20 cellular contexts compared by ENCODE assay signal in the genomic region with DNA sequence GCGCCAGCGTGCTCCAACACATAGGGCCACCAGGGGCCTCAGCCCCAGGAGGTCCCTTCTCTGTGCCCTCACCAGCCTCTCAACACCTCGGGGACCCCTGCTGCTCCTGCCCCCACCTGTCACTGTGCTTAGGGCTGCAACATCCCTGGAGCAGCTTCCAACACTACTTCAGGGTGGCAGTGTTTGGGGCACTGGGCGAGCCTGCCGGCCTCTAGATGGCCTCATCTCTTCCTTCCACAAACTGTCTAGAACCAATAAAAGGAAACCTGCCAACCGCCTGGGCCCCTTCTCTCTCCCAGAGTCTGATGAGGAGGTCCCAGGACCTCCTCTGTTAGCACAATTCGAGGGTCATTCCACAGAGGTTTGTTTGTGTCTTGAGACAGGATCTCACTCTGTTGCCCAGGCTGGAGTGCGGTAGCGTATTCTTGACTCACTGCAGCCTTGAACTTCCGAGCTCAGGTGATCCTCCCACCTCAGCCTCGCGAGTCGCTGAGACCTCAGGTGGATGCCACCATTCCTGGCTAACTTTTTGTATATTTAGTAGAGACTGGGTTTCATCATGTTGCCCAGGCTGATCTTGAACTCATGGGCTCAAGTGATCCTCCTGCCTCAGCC. TPM values are rescaled to one million over a fixed set of nuclear protein-coding genes. Genes with fewer than 3 reads are reported as not detected.
DNase-seq lines count a peak whose midpoint lies in the region; ATAC-seq, FAIRE-seq and TF ChIP-seq lines count a peak whose summit lies in the region.
"Had no signal": no experiment of that assay in that cellular context is flagged by ENCODE, and none has a peak within 500 bp of the region (broad histone marks: within the 10 kb centered on the region; RNA-seq: fewer than 3 reads in every experiment).

No MANE protein-coding gene starts in this region.

- peaks cover 51% of the 10 kb centered on the region for H3K36me3 Mint-ChIP-seq in MCF 10A (ENCODE audit: insufficient read depth, unreplicated experiment)

- H3K79me2 ChIP-seq in mammary epithelial cell (ENCODE audit: insufficient read depth, low read length) (no peaks in the 10 kb centered on the region), HepG2 (ENCODE audit: insufficient read depth, low read length) (no peaks in the 10 kb centered on the region)

- H3K4me3 ChIP-seq in mammary epithelial cell (replicated peaks in 1 of 3; ENCODE audit: insufficient read depth in 1 of 3, low read depth in 2 of 3, low read length in 3 of 3), result no peak overlapping the region
- H3K4me3 ChIP-seq in HepG2 (replicated peaks in 1 of 3; ENCODE audit: insufficient read depth in 1 of 3, low read depth in 2 of 3, low read length in 3 of 3), result no peak overlapping the region
- H3K4me3 ChIP-seq: A549, PC-9, SK-N-MC had no signal

- no peaks in the 10 kb centered on the region for H3K9me3 Mint-ChIP-seq in MCF 10A (ENCODE audit: unreplicated experiment)
- H3K9me3 Mint-ChIP-seq: CD4-positive, alpha-beta memory T cell had no signal

- H3K9me3 ChIP-seq in mammary epithelial cell (replicated peaks; ENCODE audit: insufficient read depth, low read length), result peaks cover 5% of the 10 kb centered on the region
- H3K9me3 ChIP-seq in HepG2 (ENCODE audit: low read length), result no peaks in the 10 kb centered on the region
- H3K9me3 ChIP-seq: A549 had no signal

- H2AFZ ChIP-seq in mammary epithelial cell (ENCODE audit: low read depth, low read length) (no peak overlapping the region), HepG2 (ENCODE audit: low read length) (no peak overlapping the region)
- H2AFZ ChIP-seq: PC-9 had no signal

- CTCF ChIA-PET in MCF 10A (lab: Yijun Ruan, JAX), result interaction anchor here (0.5 to 2.9 kb wide), 7 partner anchors 26 to 296 kb away, joined by 4 to 33 read pairs (median 4); no protein-coding TSS in a partner anchor
- CTCF ChIA-PET in mammary epithelial cell (lab: Charles Lee; ENCODE audit: low non-redundant PET), result no interaction called here
- CTCF ChIA-PET in HepG2 (lab: Yijun Ruan, JAX; ENCODE audit: low intra/inter-chr PET ratio, low total read pairs), result interaction anchor here (3.2 kb wide), 1 partner anchor 84 kb away, joined by 41 read pairs; no protein-coding TSS in a partner anchor

- POLR2A ChIA-PET in MCF 10A (lab: Yijun Ruan, JAX) (no interaction called here), HepG2 (lab: Yijun Ruan, JAX) (interaction anchor here (0.7 to 2.8 kb wide), 8 partner anchors 15 to 189 kb away, joined by 3 to 23 read pairs (median 4); a partner anchor contains a TSS)

- H3K36me3 ChIP-seq in mammary epithelial cell (ENCODE audit: insufficient read depth, low read length) (peaks cover 7% of the 10 kb centered on the region), HepG2 (replicated peaks in 1 of 2; ENCODE audit: control insufficient read depth in 1 of 2, insufficient read depth in 2 of 2, low read length in 2 of 2) (peaks cover 6 to 9% of the 10 kb centered on the region in 2 experiments; a peak in 3 of 5 replicates)

- no peak for TF ChIP-seq CTCF in MCF 10A (IDR thresholded peaks at IDR 0.05; ENCODE audit: unreplicated experiment)
- TF ChIP-seq CTCF in mammary epithelial cell (conservative IDR thresholded peaks at IDR 0.05 in 1 of 2, IDR thresholded peaks at IDR 0.05 in 1 of 2; ENCODE audit: extremely low read depth in 1 of 2, insufficient read depth in 1 of 2, low read depth in 1 of 2, low read length in 2 of 2), result no peak
- TF ChIP-seq CTCF in VCaP (conservative IDR thresholded peaks at IDR 0.05), result no peak
- TF ChIP-seq CTCF in HepG2 (CRISPR knock-in tag; IDR thresholded peaks at IDR 0.05), result peak; percentile 30; the same call in 1 of the 2 replicates

- H3K4me3 Mint-ChIP-seq in MCF 10A (ENCODE audit: unreplicated experiment), result no peak overlapping the region
- H3K4me3 Mint-ChIP-seq: CD4-positive, alpha-beta memory T cell had no signal

- intact Hi-C loops in MCF 10A (cut with micrococcal nuclease) (no loop called here), mammary epithelial cell (cut with micrococcal nuclease) (no loop called here), HepG2 (cut with micrococcal nuclease; ENCODE audit: unreplicated experiment) (loop anchor here (5.0 kb wide), 1 partner anchor 133 kb away; a partner anchor contains a TSS)

- H3K4me1 ChIP-seq in mammary epithelial cell (ENCODE audit: insufficient read depth, low read length) (no peaks in the 10 kb centered on the region), HepG2 (ENCODE audit: insufficient read depth, low read length) (peaks cover 20% of the 10 kb centered on the region)
- H3K4me1 ChIP-seq: A549 had no signal

- TF ChIP-seq EP300 in HepG2 (IDR thresholded peaks at IDR 0.05; ENCODE audit: low read depth in 2 of 2, low read length in 2 of 2), result no peak
- TF ChIP-seq EP300 in HepG2 (CRISPR knock-in tag; IDR thresholded peaks at IDR 0.05; ENCODE audit: borderline replicate concordance), result no peak

- H3K4me1 Mint-ChIP-seq in MCF 10A (ENCODE audit: insufficient read depth, unreplicated experiment), result peaks cover 5% of the 10 kb centered on the region

- dilution Hi-C loops in mammary epithelial cell (cut with HindIII; ENCODE audit: low sequenced_read_pairs), result no loop called here

- no peaks in the 10 kb centered on the region for H3K27me3 Mint-ChIP-seq in MCF 10A (ENCODE audit: insufficient read depth, unreplicated experiment)
- H3K27me3 Mint-ChIP-seq: CD4-positive, alpha-beta memory T cell had no signal

- BruUV-seq in MCF 10A (replicated peaks; lab: Mats Ljungman, UMichigan) (TSS peak; percentile 60), mammary epithelial cell (replicated peaks; lab: Mats Ljungman, UMichigan) (no TSS peak), HepG2 (replicated peaks; lab: Mats Ljungman, UMichigan) (no TSS peak)

- H4K20me1 ChIP-seq in mammary epithelial cell (ENCODE audit: insufficient read depth, low read length), result no peaks in the 10 kb centered on the region
- H4K20me1 ChIP-seq in HepG2 (ENCODE audit: insufficient read depth, low read length), result no peaks in the 10 kb centered on the region

- H3K27ac Mint-ChIP-seq in MCF 10A (ENCODE audit: low read depth, unreplicated experiment), result no peak overlapping the region

- in situ Hi-C loops in mammary epithelial cell (cut with MboI; ENCODE audit: low sequenced_read_pairs in 2 of 2), result loop anchor here (10.0 to 25.0 kb wide), 2 partner anchors 86 to 93 kb away; no protein-coding TSS in a partner anchor
- in situ Hi-C loops in HepG2 (cut with HindIII; ENCODE audit: extremely low pct_ligation_motif_present, low pct_unique_long_range_greater_than_20kb), result loop anchor here (5.0 kb wide), 1 partner anchor 83 kb away; no protein-coding TSS in a partner anchor

- no peak for TF ChIP-seq POLR2A in HepG2 (IDR thresholded peaks at IDR 0.05; ENCODE audit: insufficient read depth in 1 of 2, low read depth in 2 of 2, low read length in 2 of 2)

- FAIRE-seq in HepG2 (lab: Jason Lieb, UNC), result peak; percentile 8
- FAIRE-seq: A549, G401.6, GM12892 had no signal

- ATAC-seq in HepG2 (peak; percentile 7; the same call in 1 of the 3 replicates), GM21367 (IDR thresholded peaks at IDR 0.05; ENCODE audit: unreplicated experiment) (no peak)
- ATAC-seq: Right ventricle myocardium inferior had no signal

- H3K9ac ChIP-seq in mammary epithelial cell (ENCODE audit: insufficient read depth, low read length) (no peak overlapping the region), HepG2 (ENCODE audit: insufficient read depth, low read depth, low read length) (no peak overlapping the region)

- 98% methylated on average over 9 of the region's 13 CpGs for WGBS in mammary epithelial cell (ENCODE audit: low coverage, missing lambda C conversion rate)
- 85% methylated on average over 10 of the region's 13 CpGs for WGBS in HepG2 (ENCODE audit: low lambda C conversion rate)

- DNase-seq in MCF 10A (ENCODE audit: unreplicated experiment) (no peak), mammary epithelial cell (no peak), HepG2 (ENCODE audit: low spot score) (no peak), glomerular visceral epithelial cell (ENCODE audit: extremely low spot score) (no peak), NCI-H82 treated with DMSO at 0.1 percent for 48 hours (lab: John Stamatoyannopoulos, UW; ENCODE audit: unreplicated experiment) (no peak), NCI-H1092 treated with DMSO at 0.1 percent for 48 hours (lab: John Stamatoyannopoulos, UW) (no peak)
- DNase-seq: CD4-positive, alpha-beta memory T cell; DMS79; HCEC 1CT; IMR-90; NCI-H1694; NCI-H69; PC-9 had no signal

- no peak overlapping the region for H3K4me2 ChIP-seq in mammary epithelial cell (ENCODE audit: insufficient read depth, low read depth, low read length)
- no peak overlapping the region for H3K4me2 ChIP-seq in HepG2 (ENCODE audit: low read depth, low read length)
- H3K4me2 ChIP-seq: A549, PC-9 had no signal

- TF ChIP-seq RAD21 in HepG2 (CRISPR knock-in tag; IDR thresholded peaks at IDR 0.05), result no peak

- H3K27ac ChIP-seq in mammary epithelial cell (ENCODE audit: insufficient read depth, low read depth, low read length) (no peak overlapping the region), VCaP (peak overlapping the region; percentile 22; the same call in 1 of the 2 replicates), HepG2 (ENCODE audit: extremely low read length, insufficient read depth, low read length) (peak overlapping the region; percentile 73)
- H3K27ac ChIP-seq: A549, PC-9, SK-N-MC had no signal

- H3K27me3 ChIP-seq in mammary epithelial cell (ENCODE audit: insufficient read depth, low read length) (no peaks in the 10 kb centered on the region), HepG2 (ENCODE audit: control insufficient read depth in 1 of 2, insufficient read depth in 2 of 2, low read length in 2 of 2) (no peaks in the 10 kb centered on the region)

RNA-seq across cellular contexts. Expression of a gene that starts 10.1 kb away (rescaled TPM):
- total RNA-seq in MCF 10A (2022) (not detected in 2 replicates), mammary epithelial cell (not detected), HepG2 (2016; rRNA removed; fragmentation: Illumina TruSeq; extraction: Trizol) (0.11 TPM in 1 of 2 replicates, not detected in the other)
- polyA plus RNA-seq in mammary epithelial cell (not detected), HepG2 (2011; rRNA removed) (0.20 and 0.42 TPM in 2 replicates)
- not detected for polyA minus RNA-seq in mammary epithelial cell
- 0.40 TPM in 1 of 2 replicates, not detected in the other for total RNA-seq in HepG2 (2016; cell fraction: cytosol; rRNA removed; fragmentation: Illumina TruSeq; extraction: Trizol; ENCODE audit: low read depth)
- 0.30 TPM in 1 of 2 replicates, not detected in the other for total RNA-seq in HepG2 (2016; cell fraction: insoluble cytoplasmic fraction; rRNA removed; fragmentation: Illumina TruSeq; extraction: Trizol)
- 0.45 and 1.1 TPM in 2 replicates for total RNA-seq in HepG2 (2016; cell fraction: membrane; rRNA removed; fragmentation: Illumina TruSeq; extraction: Trizol)
- not detected in 2 replicates for total RNA-seq in HepG2 (2016; cell fraction: nucleus; rRNA removed; fragmentation: Illumina TruSeq; extraction: Trizol)
- polyA plus RNA-seq in HepG2 (2011; cell fraction: cytosol; rRNA removed), result 0.46 TPM in 1 of 2 replicates, not detected in the other
- 0.48 and 0.61 TPM in 2 replicates for polyA plus RNA-seq in HepG2 (2011; cell fraction: nucleus; rRNA removed)
- 0.36 and 0.79 TPM in 2 replicates for polyA plus RNA-seq in HepG2 (2012)
- polyA plus RNA-seq in HepG2 (2016; cell fraction: cytosol; fragmentation: Illumina TruSeq; extraction: Trizol; ENCODE audit: low read depth), result 0.31 and 1.3 TPM in 2 replicates
- polyA plus RNA-seq in HepG2 (2016; cell fraction: insoluble cytoplasmic fraction; fragmentation: Illumina TruSeq; extraction: Trizol; ENCODE audit: low read depth), result 1.1 TPM in 1 of 2 replicates, not detected in the other
- 0.63 and 0.70 TPM in 2 replicates for polyA plus RNA-seq in HepG2 (2016; cell fraction: membrane; fragmentation: Illumina TruSeq; extraction: Trizol; ENCODE audit: low read depth)
- not detected in 2 replicates for polyA plus RNA-seq in HepG2 (2016; cell fraction: nucleus; fragmentation: Illumina TruSeq; extraction: Trizol; ENCODE audit: insufficient read depth, low read depth)
- 0.14 TPM in 1 of 2 replicates, not detected in the other for polyA minus RNA-seq in HepG2 (2011; rRNA and poly(A)+ RNA removed; ENCODE audit: low replicate concordance)
- polyA minus RNA-seq in HepG2 (2011; cell fraction: cytosol; rRNA and poly(A)+ RNA removed), result not detected in 2 replicates
- polyA minus RNA-seq in HepG2 (2011; cell fraction: nucleus; rRNA and poly(A)+ RNA removed), result not detected in 2 replicates
- total RNA-seq: IMR-90, PC-9, Right ventricle myocardium inferior had no signal
- polyA plus RNA-seq: CD4-positive, alpha-beta memory T cell; IMR-90 had no signal

RNA-seq across cellular contexts. Expression of a gene that starts 22.0 kb away (rescaled TPM):
- total RNA-seq in MCF 10A (2022) (28.1 and 30.1 TPM in 2 replicates), mammary epithelial cell (10 to 100 TPM; 14.4 to 15.0 TPM), HepG2 (2016; rRNA removed; fragmentation: Illumina TruSeq; extraction: Trizol) (17.9 and 18.4 TPM in 2 replicates)
- polyA plus RNA-seq in mammary epithelial cell (18.9 TPM), HepG2 (2011; rRNA removed) (9.3 and 10.1 TPM in 2 replicates)
- polyA minus RNA-seq in mammary epithelial cell, result 2.9 TPM
- total RNA-seq in HepG2 (2016; cell fraction: cytosol; rRNA removed; fragmentation: Illumina TruSeq; extraction: Trizol; ENCODE audit: low read depth), result 4.0 and 4.7 TPM in 2 replicates
- total RNA-seq in HepG2 (2016; cell fraction: insoluble cytoplasmic fraction; rRNA removed; fragmentation: Illumina TruSeq; extraction: Trizol), result 16.8 and 19.4 TPM in 2 replicates
- total RNA-seq in HepG2 (2016; cell fraction: membrane; rRNA removed; fragmentation: Illumina TruSeq; extraction: Trizol), result 6.4 and 6.7 TPM in 2 replicates
- 7.2 and 7.7 TPM in 2 replicates for total RNA-seq in HepG2 (2016; cell fraction: nucleus; rRNA removed; fragmentation: Illumina TruSeq; extraction: Trizol)
- 10.6 and 14.7 TPM in 2 replicates for polyA plus RNA-seq in HepG2 (2011; cell fraction: cytosol; rRNA removed)
- polyA plus RNA-seq in HepG2 (2011; cell fraction: nucleus; rRNA removed), result 10.0 and 11.4 TPM in 2 replicates
- 9.3 and 9.9 TPM in 2 replicates for polyA plus RNA-seq in HepG2 (2012)
- 3.4 and 4.1 TPM in 2 replicates for polyA plus RNA-seq in HepG2 (2016; cell fraction: cytosol; fragmentation: Illumina TruSeq; extraction: Trizol; ENCODE audit: low read depth)
- polyA plus RNA-seq in HepG2 (2016; cell fraction: insoluble cytoplasmic fraction; fragmentation: Illumina TruSeq; extraction: Trizol; ENCODE audit: low read depth), result 17.9 and 20.2 TPM in 2 replicates
- 4.1 and 5.0 TPM in 2 replicates for polyA plus RNA-seq in HepG2 (2016; cell fraction: membrane; fragmentation: Illumina TruSeq; extraction: Trizol; ENCODE audit: low read depth)
- 13.9 and 14.9 TPM in 2 replicates for polyA plus RNA-seq in HepG2 (2016; cell fraction: nucleus; fragmentation: Illumina TruSeq; extraction: Trizol; ENCODE audit: insufficient read depth, low read depth)
- polyA minus RNA-seq in HepG2 (2011; rRNA and poly(A)+ RNA removed; ENCODE audit: low replicate concordance), result 8.4 and 18.8 TPM in 2 replicates
- 4.8 and 6.3 TPM in 2 replicates for polyA minus RNA-seq in HepG2 (2011; cell fraction: cytosol; rRNA and poly(A)+ RNA removed)
- polyA minus RNA-seq in HepG2 (2011; cell fraction: nucleus; rRNA and poly(A)+ RNA removed), result 6.6 and 8.1 TPM in 2 replicates

RNA-seq across cellular contexts. Expression of a gene that starts 33.3 kb away (rescaled TPM):
- total RNA-seq in MCF 10A (2022), result not detected in 2 replicates
- total RNA-seq in mammary epithelial cell, result not detected
- polyA plus RNA-seq in mammary epithelial cell, result not detected
- not detected for polyA minus RNA-seq in mammary epithelial cell
- 0.11 TPM in 1 of 2 replicates, not detected in the other for total RNA-seq in HepG2 (2016; rRNA removed; fragmentation: Illumina TruSeq; extraction: Trizol)
- total RNA-seq in HepG2 (2016; cell fraction: cytosol; rRNA removed; fragmentation: Illumina TruSeq; extraction: Trizol; ENCODE audit: low read depth), result 0.62 TPM in 1 of 2 replicates, not detected in the other
- total RNA-seq in HepG2 (2016; cell fraction: insoluble cytoplasmic fraction; rRNA removed; fragmentation: Illumina TruSeq; extraction: Trizol), result 0.19 TPM in 1 of 2 replicates, not detected in the other
- 0.22 and 0.31 TPM in 2 replicates for total RNA-seq in HepG2 (2016; cell fraction: membrane; rRNA removed; fragmentation: Illumina TruSeq; extraction: Trizol)
- not detected in 2 replicates for total RNA-seq in HepG2 (2016; cell fraction: nucleus; rRNA removed; fragmentation: Illumina TruSeq; extraction: Trizol)
- polyA plus RNA-seq in HepG2 (2011; rRNA removed), result 1.0 and 2.5 TPM in 2 replicates
- polyA plus RNA-seq in HepG2 (2011; cell fraction: cytosol; rRNA removed), result 1.9 and 2.2 TPM in 2 replicates
- 0.64 and 1.4 TPM in 2 replicates for polyA plus RNA-seq in HepG2 (2011; cell fraction: nucleus; rRNA removed)
- 1.5 and 4.1 TPM in 2 replicates for polyA plus RNA-seq in HepG2 (2012)
- polyA plus RNA-seq in HepG2 (2016; cell fraction: cytosol; fragmentation: Illumina TruSeq; extraction: Trizol; ENCODE audit: low read depth), result 0.17 and 0.42 TPM in 2 replicates
- polyA plus RNA-seq in HepG2 (2016; cell fraction: insoluble cytoplasmic fraction; fragmentation: Illumina TruSeq; extraction: Trizol; ENCODE audit: low read depth), result not detected in 2 replicates
- polyA plus RNA-seq in HepG2 (2016; cell fraction: membrane; fragmentation: Illumina TruSeq; extraction: Trizol; ENCODE audit: low read depth), result 0.15 and 0.16 TPM in 2 replicates
- not detected in 2 replicates for polyA plus RNA-seq in HepG2 (2016; cell fraction: nucleus; fragmentation: Illumina TruSeq; extraction: Trizol; ENCODE audit: insufficient read depth, low read depth)
- polyA minus RNA-seq in HepG2 (2011; rRNA and poly(A)+ RNA removed; ENCODE audit: low replicate concordance), result 0.48 TPM in 1 of 2 replicates, not detected in the other
- 1.3 TPM in 1 of 2 replicates, not detected in the other for polyA minus RNA-seq in HepG2 (2011; cell fraction: cytosol; rRNA and poly(A)+ RNA removed)
- 0.62 TPM in 1 of 2 replicates, not detected in the other for polyA minus RNA-seq in HepG2 (2011; cell fraction: nucleus; rRNA and poly(A)+ RNA removed)
- total RNA-seq: IMR-90, PC-9, Right ventricle myocardium inferior had no signal
- polyA plus RNA-seq: A549, IMR-90 had no signal

RNA-seq across cellular contexts. Expression of a gene that starts 35.5 kb away (rescaled TPM):
- total RNA-seq in MCF 10A (2022), result not detected in 2 replicates
- total RNA-seq in mammary epithelial cell, result 1 to 10 TPM in 1 of 2 donors, under 1 TPM in 1; 0.50 to 7.8 TPM
- polyA plus RNA-seq in mammary epithelial cell, result 3.0 TPM
- not detected for polyA minus RNA-seq in mammary epithelial cell
- 0.29 TPM in 1 of 2 replicates, not detected in the other for total RNA-seq in HepG2 (2016; rRNA removed; fragmentation: Illumina TruSeq; extraction: Trizol)
- 0.18 TPM in 1 of 2 replicates, not detected in the other for total RNA-seq in HepG2 (2016; cell fraction: cytosol; rRNA removed; fragmentation: Illumina TruSeq; extraction: Trizol; ENCODE audit: low read depth)
- total RNA-seq in HepG2 (2016; cell fraction: insoluble cytoplasmic fraction; rRNA removed; fragmentation: Illumina TruSeq; extraction: Trizol), result 0.22 TPM in 1 of 2 replicates, not detected in the other
- 0.12 and 0.45 TPM in 2 replicates for total RNA-seq in HepG2 (2016; cell fraction: membrane; rRNA removed; fragmentation: Illumina TruSeq; extraction: Trizol)
- not detected in 2 replicates for total RNA-seq in HepG2 (2016; cell fraction: nucleus; rRNA removed; fragmentation: Illumina TruSeq; extraction: Trizol)
- polyA plus RNA-seq in HepG2 (2011; rRNA removed), result 0.66 and 1.4 TPM in 2 replicates
- polyA plus RNA-seq in HepG2 (2011; cell fraction: cytosol; rRNA removed), result 0.81 and 1.2 TPM in 2 replicates
- polyA plus RNA-seq in HepG2 (2011; cell fraction: nucleus; rRNA removed), result 1.8 and 2.7 TPM in 2 replicates
- polyA plus RNA-seq in HepG2 (2012), result 0.82 and 1.7 TPM in 2 replicates
- polyA plus RNA-seq in HepG2 (2016; cell fraction: cytosol; fragmentation: Illumina TruSeq; extraction: Trizol; ENCODE audit: low read depth), result 0.24 and 0.59 TPM in 2 replicates
- not detected in 2 replicates for polyA plus RNA-seq in HepG2 (2016; cell fraction: insoluble cytoplasmic fraction; fragmentation: Illumina TruSeq; extraction: Trizol; ENCODE audit: low read depth)
- polyA plus RNA-seq in HepG2 (2016; cell fraction: membrane; fragmentation: Illumina TruSeq; extraction: Trizol; ENCODE audit: low read depth), result not detected in 2 replicates
- 0.31 and 0.41 TPM in 2 replicates for polyA plus RNA-seq in HepG2 (2016; cell fraction: nucleus; fragmentation: Illumina TruSeq; extraction: Trizol; ENCODE audit: insufficient read depth, low read depth)
- 0.58 and 1.4 TPM in 2 replicates for polyA minus RNA-seq in HepG2 (2011; rRNA and poly(A)+ RNA removed; ENCODE audit: low replicate concordance)
- polyA minus RNA-seq in HepG2 (2011; cell fraction: cytosol; rRNA and poly(A)+ RNA removed), result 0.40 TPM in 1 of 2 replicates, not detected in the other
- polyA minus RNA-seq in HepG2 (2011; cell fraction: nucleus; rRNA and poly(A)+ RNA removed), result 0.37 TPM in 1 of 2 replicates, not detected in the other
- total RNA-seq: PC-9, Right ventricle myocardium inferior had no signal

RNA-seq across cellular contexts. Expression of a gene that starts 39.6 kb away (rescaled TPM):
- total RNA-seq in MCF 10A (2022), result 0.35 and 1.0 TPM in 2 replicates
- not detected for total RNA-seq in mammary epithelial cell
- polyA plus RNA-seq in mammary epithelial cell, result 0.11 TPM
- polyA minus RNA-seq in mammary epithelial cell, result not detected
- not detected in 2 replicates for total RNA-seq in HepG2 (2016; rRNA removed; fragmentation: Illumina TruSeq; extraction: Trizol)
- not detected in 2 replicates for total RNA-seq in HepG2 (2016; cell fraction: cytosol; rRNA removed; fragmentation: Illumina TruSeq; extraction: Trizol; ENCODE audit: low read depth)
- total RNA-seq in HepG2 (2016; cell fraction: insoluble cytoplasmic fraction; rRNA removed; fragmentation: Illumina TruSeq; extraction: Trizol), result 0.16 and 0.28 TPM in 2 replicates
- not detected in 2 replicates for total RNA-seq in HepG2 (2016; cell fraction: membrane; rRNA removed; fragmentation: Illumina TruSeq; extraction: Trizol)
- total RNA-seq in HepG2 (2016; cell fraction: nucleus; rRNA removed; fragmentation: Illumina TruSeq; extraction: Trizol), result not detected in 2 replicates
- polyA plus RNA-seq in HepG2 (2011; rRNA removed), result 3.4 and 8.3 TPM in 2 replicates
- polyA plus RNA-seq in HepG2 (2011; cell fraction: cytosol; rRNA removed), result 3.7 and 5.7 TPM in 2 replicates
- 5.8 TPM in 2 replicates for polyA plus RNA-seq in HepG2 (2011; cell fraction: nucleus; rRNA removed)
- polyA plus RNA-seq in HepG2 (2012), result 5.3 and 5.5 TPM in 2 replicates
- polyA plus RNA-seq in HepG2 (2016; cell fraction: cytosol; fragmentation: Illumina TruSeq; extraction: Trizol; ENCODE audit: low read depth), result 0.20 TPM in 1 of 2 replicates, not detected in the other
- polyA plus RNA-seq in HepG2 (2016; cell fraction: insoluble cytoplasmic fraction; fragmentation: Illumina TruSeq; extraction: Trizol; ENCODE audit: low read depth), result not detected in 2 replicates
- not detected in 2 replicates for polyA plus RNA-seq in HepG2 (2016; cell fraction: membrane; fragmentation: Illumina TruSeq; extraction: Trizol; ENCODE audit: low read depth)
- 0.83 TPM in 1 of 2 replicates, not detected in the other for polyA plus RNA-seq in HepG2 (2016; cell fraction: nucleus; fragmentation: Illumina TruSeq; extraction: Trizol; ENCODE audit: insufficient read depth, low read depth)
- 2.3 and 3.4 TPM in 2 replicates for polyA minus RNA-seq in HepG2 (2011; rRNA and poly(A)+ RNA removed; ENCODE audit: low replicate concordance)
- polyA minus RNA-seq in HepG2 (2011; cell fraction: cytosol; rRNA and poly(A)+ RNA removed), result 3.4 TPM in 1 of 2 replicates, not detected in the other
- polyA minus RNA-seq in HepG2 (2011; cell fraction: nucleus; rRNA and poly(A)+ RNA removed), result 1.5 and 1.8 TPM in 2 replicates
- total RNA-seq: CD4-positive, alpha-beta memory T cell; PC-9 had no signal
